In genomic region chr19:6412111-6412999, GRCh38 we compare ENCODE assay signal across 9 cellular contexts. TPM values are rescaled to one million over a fixed set of nuclear protein-coding genes. Genes with fewer than 3 reads are reported as not detected.
DNase-seq lines count a peak whose midpoint lies in the region; ATAC-seq and TF ChIP-seq lines count a peak whose summit lies in the region.
"Had no signal": no experiment of that assay in that cellular context is flagged by ENCODE, and none has a peak within 500 bp of the region (broad histone marks: within the 10 kb centered on the region; RNA-seq: fewer than 3 reads in every experiment).

No MANE protein-coding gene starts in this region.

- H3K9me3 Mint-ChIP-seq in activated naive CD8-positive, alpha-beta T cell treated with anti-CD3 and anti-CD28 coated beads, Interleukin-2, amount 50 U/mL, for 24 hours = no peaks in the 10 kb centered on the region
- H3K9me3 Mint-ChIP-seq in stimulated activated effector memory CD8-positive, alpha-beta T cell treated with anti-CD3 and anti-CD28 coated beads, Interleukin-12 subunit alpha, Interleukin-12 subunit beta, amount 100 ng/mL, for 72 hours = no peaks in the 10 kb centered on the region

- H3K27me3 ChIP-seq in NT2/D1 (ENCODE audit: insufficient read depth, insufficient read length) = no peaks in the 10 kb centered on the region
- H3K27me3 ChIP-seq in kidney epithelial cell (ENCODE audit: control insufficient read depth, insufficient read depth, low read length) = no peaks in the 10 kb centered on the region

- H3K9me3 ChIP-seq in NT2/D1 (ENCODE audit: insufficient read depth, low read length) = no peaks in the 10 kb centered on the region

- no peaks in the 10 kb centered on the region for H3K4me1 Mint-ChIP-seq in activated naive CD8-positive, alpha-beta T cell treated with anti-CD3 and anti-CD28 coated beads, Interleukin-2, amount 50 U/mL, for 24 hours
- no peaks in the 10 kb centered on the region for H3K4me1 Mint-ChIP-seq in stimulated activated effector memory CD8-positive, alpha-beta T cell treated with anti-CD3 and anti-CD28 coated beads, Interleukin-12 subunit alpha, Interleukin-12 subunit beta, amount 100 ng/mL, for 72 hours

- DNase-seq in NCI-H2107 treated with DMSO at 0.1 percent for 48 hours (lab: John Stamatoyannopoulos, UW; ENCODE audit: unreplicated experiment) (peak; percentile 3), NCI-H2107 (lab: John Stamatoyannopoulos, UW) (no peak), NT2/D1 (ENCODE audit: low read depth, low spot score) (no peak), kidney epithelial cell (ENCODE audit: low read depth) (no peak), NCI-H1694 (lab: John Stamatoyannopoulos, UW) (no peak)
- DNase-seq in activated naive CD8-positive, alpha-beta T cell treated with anti-CD3 and anti-CD28 coated beads, Interleukin-2, amount 50 U/mL, for 24 hours = peak; percentile 59
- DNase-seq in stimulated activated effector memory CD8-positive, alpha-beta T cell treated with anti-CD3 and anti-CD28 coated beads, Interleukin-12 subunit alpha, Interleukin-12 subunit beta, amount 100 ng/mL, for 72 hours (ENCODE audit: low spot score in 2 of 2) = peak; percentile 42 to 63

- no peak overlapping the region for H3K4me3 Mint-ChIP-seq in activated naive CD8-positive, alpha-beta T cell treated with anti-CD3 and anti-CD28 coated beads, Interleukin-2, amount 50 U/mL, for 24 hours
- no peak overlapping the region for H3K4me3 Mint-ChIP-seq in stimulated activated effector memory CD8-positive, alpha-beta T cell treated with anti-CD3 and anti-CD28 coated beads, Interleukin-12 subunit alpha, Interleukin-12 subunit beta, amount 100 ng/mL, for 72 hours
- H3K4me3 Mint-ChIP-seq: activated naive CD8-positive, alpha-beta T cell had no signal

- peak; percentile 60 for TF ChIP-seq CTCF in kidney epithelial cell (IDR thresholded peaks at IDR 0.05; ENCODE audit: insufficient read depth, low read length, poor library complexity, severe bottlenecking)

- H3K36me3 Mint-ChIP-seq in activated naive CD8-positive, alpha-beta T cell treated with anti-CD3 and anti-CD28 coated beads, Interleukin-2, amount 50 U/mL, for 24 hours (ENCODE audit: low read depth) = peaks cover 12% of the 10 kb centered on the region
- peaks cover 54% of the 10 kb centered on the region for H3K36me3 Mint-ChIP-seq in stimulated activated effector memory CD8-positive, alpha-beta T cell treated with anti-CD3 and anti-CD28 coated beads, Interleukin-12 subunit alpha, Interleukin-12 subunit beta, amount 100 ng/mL, for 72 hours
- H3K36me3 Mint-ChIP-seq: activated naive CD8-positive, alpha-beta T cell had no signal

- H3K4me3 ChIP-seq in NT2/D1 (ENCODE audit: insufficient read length, low read depth) = no peak overlapping the region
- no peak overlapping the region for H3K4me3 ChIP-seq in kidney epithelial cell (ENCODE audit: low read depth, low read length)

- H3K4me1 ChIP-seq in NT2/D1 (ENCODE audit: insufficient read depth, insufficient read length) = peaks cover 15% of the 10 kb centered on the region

- H3K9ac ChIP-seq in NT2/D1 (ENCODE audit: insufficient read length, low read depth) = peak overlapping the region; percentile 26

- H3K36me3 ChIP-seq in NT2/D1 (ENCODE audit: insufficient read depth, insufficient read length, low read length) (peaks cover 54% of the 10 kb centered on the region), kidney epithelial cell (ENCODE audit: control insufficient read depth, insufficient read depth, low read length) (peaks cover 4% of the 10 kb centered on the region)

- H3K27ac Mint-ChIP-seq in activated naive CD8-positive, alpha-beta T cell treated with anti-CD3 and anti-CD28 coated beads, Interleukin-2, amount 50 U/mL, for 24 hours = no peak overlapping the region
- H3K27ac Mint-ChIP-seq in stimulated activated effector memory CD8-positive, alpha-beta T cell treated with anti-CD3 and anti-CD28 coated beads, Interleukin-12 subunit alpha, Interleukin-12 subunit beta, amount 100 ng/mL, for 72 hours = no peak overlapping the region
- H3K27ac Mint-ChIP-seq: activated naive CD8-positive, alpha-beta T cell had no signal

- no peaks in the 10 kb centered on the region for H3K27me3 Mint-ChIP-seq in activated naive CD8-positive, alpha-beta T cell treated with anti-CD3 and anti-CD28 coated beads, Interleukin-2, amount 50 U/mL, for 24 hours
- H3K27me3 Mint-ChIP-seq: activated naive CD8-positive, alpha-beta T cell had no signal

- peak; percentile 53 for ATAC-seq in activated naive CD8-positive, alpha-beta T cell treated with anti-CD3 and anti-CD28 coated beads, Interleukin-2, amount 50 U/mL, for 24 hours
- ATAC-seq in stimulated activated effector memory CD8-positive, alpha-beta T cell treated with anti-CD3 and anti-CD28 coated beads, Interleukin-12 subunit alpha, Interleukin-12 subunit beta, amount 100 ng/mL, for 72 hours = peak; percentile 76
- ATAC-seq in HG02759 (IDR thresholded peaks at IDR 0.05; ENCODE audit: unreplicated experiment) = no peak

RNA-seq across cellular contexts. Expression of gene KHSRP, which starts 12.3 kb away (rescaled TPM):
- 175 and 211 TPM in 2 replicates for total RNA-seq in kidney epithelial cell

RNA-seq across cellular contexts. Expression of gene GTF2F1, which starts 19.4 kb away (rescaled TPM):
- 48.7 and 51.3 TPM in 2 replicates for total RNA-seq in kidney epithelial cell

RNA-seq across cellular contexts. Expression of gene SLC25A41, which starts 21.2 kb away (rescaled TPM):
- total RNA-seq in kidney epithelial cell = not detected in 2 replicates

RNA-seq across cellular contexts. Expression of gene PSPN, which starts 36.6 kb away (rescaled TPM):
- total RNA-seq in kidney epithelial cell = 1.5 TPM in 2 replicates

RNA-seq across cellular contexts. Expression of gene ALKBH7, which starts 39.8 kb away (rescaled TPM):
- total RNA-seq in kidney epithelial cell = 55.1 and 69.7 TPM in 2 replicates

Comparison
In these comparisons a context has a peak if more than half of its experiments do, and no peak if none do; other contexts are left out.
1. DNase-seq: peak in NCI-H2107 treated with DMSO at 0.1 percent for 48 hours (single experiment), activated naive CD8-positive, alpha-beta T cell treated with anti-CD3 and anti-CD28 coated beads, Interleukin-2, amount 50 U/mL, for 24 hours (single experiment) and stimulated activated effector memory CD8-positive, alpha-beta T cell treated with anti-CD3 and anti-CD28 coated beads, Interleukin-12 subunit alpha, Interleukin-12 subunit beta, amount 100 ng/mL, for 72 hours (2 of 2); none in NCI-H2107 (single experiment), NT2/D1 (single experiment), kidney epithelial cell (single experiment) and NCI-H1694 (single experiment).